Comparison of ENCODE assay signal across 17 cellular contexts in the genomic region with DNA sequence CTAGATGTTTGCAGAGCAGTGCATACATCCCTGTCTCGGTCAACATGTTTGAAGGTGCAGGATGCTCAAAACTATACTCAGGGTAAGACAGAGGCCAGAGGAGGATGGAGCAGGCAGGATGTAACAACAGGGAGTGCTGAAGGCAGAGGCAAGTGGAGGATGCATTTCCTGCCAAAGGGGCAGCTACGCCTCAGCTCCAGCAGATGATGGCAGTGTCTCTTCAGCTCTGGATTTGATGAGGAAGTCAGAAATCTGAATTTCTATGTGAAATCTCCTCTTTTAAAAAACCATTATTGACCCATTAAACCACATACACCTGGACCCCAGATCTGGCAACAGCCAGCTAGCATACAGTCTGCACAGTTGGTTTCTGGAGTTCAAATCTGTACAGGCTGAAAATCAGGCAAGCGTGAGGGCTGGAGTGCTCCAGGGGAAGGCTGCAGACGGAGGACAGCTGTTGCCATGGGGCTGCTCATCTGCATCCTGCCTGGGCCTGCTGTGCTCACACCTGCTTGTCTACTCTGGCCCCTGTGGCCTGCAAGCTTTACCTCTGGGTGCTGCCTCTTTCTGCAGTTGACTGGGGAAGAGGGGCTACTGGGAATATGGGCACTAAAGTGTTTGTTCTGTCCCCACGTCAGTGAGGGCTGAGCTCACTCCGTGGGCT.
DNase-seq lines count a peak whose midpoint lies in the region; FAIRE-seq and TF ChIP-seq lines count a peak whose summit lies in the region.
"Had no signal": no experiment of that assay in that cellular context is flagged by ENCODE, and none has a peak within 500 bp of the region (broad histone marks: within the 10 kb centered on the region; RNA-seq: fewer than 3 reads in every experiment).

No MANE protein-coding gene starts in this region.

- FAIRE-seq in H1 (lab: Jason Lieb, UNC): no peak
- FAIRE-seq: A549, HepG2 had no signal

- H3K56ac ChIP-seq in H1 (replicated peaks; ENCODE audit: insufficient read length, low read depth, low read length): no peak overlapping the region

- H3K27me3 ChIP-seq in H1 (replicated peaks in 1 of 4; ENCODE audit: control insufficient read depth in 3 of 4, extremely low read depth in 1 of 4, insufficient read depth in 3 of 4, low read length in 3 of 4): no peaks in the 10 kb centered on the region; a peak in 1 of 7 replicates
- no peaks in the 10 kb centered on the region for H3K27me3 ChIP-seq in sigmoid colon
- no peaks in the 10 kb centered on the region for H3K27me3 ChIP-seq in smooth muscle cell (ENCODE audit: low read depth)
- H3K27me3 ChIP-seq: MG63 had no signal

- no peak overlapping the region for H2AFZ ChIP-seq in H1 (ENCODE audit: low read length)
- H2AFZ ChIP-seq in smooth muscle cell (ENCODE audit: low read depth): no peak overlapping the region

- H4K91ac ChIP-seq in H1 (replicated peaks; ENCODE audit: insufficient read length, low read length): no peak overlapping the region

- H2BK15ac ChIP-seq in H1 (ENCODE audit: low read length): no peak overlapping the region

- no peak overlapping the region for H3K14ac ChIP-seq in H1 (ENCODE audit: insufficient read length)

- H3K4me3 ChIP-seq in H1 (ENCODE audit: extremely low read depth in 1 of 4, insufficient read depth in 2 of 4, low read depth in 3 of 4, low read length in 4 of 4) (no peak overlapping the region), sigmoid colon (no peak overlapping the region), smooth muscle cell (no peak overlapping the region)
- H3K4me3 ChIP-seq: A549, MG63 had no signal

- peak; percentile 61 to 64 for TF ChIP-seq RAD21 in H1 (IDR thresholded peaks at IDR 0.05 in 1 of 2, conservative IDR thresholded peaks at IDR 0.05 in 1 of 2; ENCODE audit: low read depth in 2 of 2, low read length in 2 of 2)

- peak; percentile 3 for DNase-seq in NCI-H1694 treated with DMSO at 0.1 percent for 48 hours (lab: John Stamatoyannopoulos, UW)
- DNase-seq in NCI-H1694 (lab: John Stamatoyannopoulos, UW): no peak
- DNase-seq in NCI-H345 treated with DMSO at 0.1 percent for 48 hours (lab: John Stamatoyannopoulos, UW; ENCODE audit: unreplicated experiment): peak; percentile 35
- DNase-seq in H1 (ENCODE audit: low read depth in 1 of 2, low spot score in 2 of 2): peak in 1 of 2 experiments; percentile 46
- peak; percentile 62 for DNase-seq in sigmoid colon
- DNase-seq in cerebellum (ENCODE audit: low spot score): no peak
- no peak for DNase-seq in smooth muscle cell (lab: John Stamatoyannopoulos, UW; ENCODE audit: unreplicated experiment)
- no peak for DNase-seq in NCI-H1436 treated with DMSO at 0.1 percent for 48 hours (lab: John Stamatoyannopoulos, UW)
- DNase-seq: activated CD8-positive, alpha-beta T cell treated with anti-CD3 and anti-CD28 coated beads for 36 hours; activated naive CD8-positive, alpha-beta T cell treated with anti-CD3 and anti-CD28 coated beads, Interleukin-2, amount 10 ng/mL, durations not matched to agents 7 days and 5 days; activated T-cell treated with anti-CD3 and anti-CD28 coated beads, Interleukin-2, amount 50 U/mL, for 72 hours; DMS79 treated with DMSO at 0.1 percent for 48 hours; stimulated activated CD4-positive, alpha-beta T cell treated with anti-CD3 and anti-CD28 coated beads, Interleukin-15, amount 100 ng/mL, for 24 hours had no signal

- TF ChIP-seq EP300 in H1 (IDR thresholded peaks at IDR 0.05; ENCODE audit: borderline replicate concordance in 1 of 2, low read depth in 2 of 2, low read length in 2 of 2) (no peak), sigmoid colon (IDR thresholded peaks at IDR 0.05) (no peak)

- H4K20me1 ChIP-seq in H1 (replicated peaks in 1 of 2; ENCODE audit: control insufficient read depth in 1 of 2, insufficient read depth in 2 of 2, low read length in 2 of 2) (no peaks in the 10 kb centered on the region), smooth muscle cell (ENCODE audit: low read depth) (no peaks in the 10 kb centered on the region)

- no peak overlapping the region for H2BK12ac ChIP-seq in H1 (ENCODE audit: low read depth, low read length)

- H3K23me2 ChIP-seq in H1 (ENCODE audit: low read depth, low read length): no peaks in the 10 kb centered on the region

- no peak overlapping the region for H3K4me2 ChIP-seq in H1 (ENCODE audit: insufficient read depth in 1 of 2, low read depth in 2 of 2, low read length in 2 of 2)
- no peak overlapping the region for H3K4me2 ChIP-seq in smooth muscle cell
- H3K4me2 ChIP-seq: A549 had no signal

- TF ChIP-seq CTCF in H1 (IDR thresholded peaks at IDR 0.05; ENCODE audit: control extremely low read depth in 1 of 3, insufficient read depth in 1 of 3, low read depth in 1 of 3, low read length in 3 of 3) (peak in 2 of 3 experiments; percentile 50 to 54; a peak in 2 of 4 replicates), sigmoid colon (IDR thresholded peaks at IDR 0.05) (no peak), smooth muscle cell (IDR thresholded peaks at IDR 0.05; ENCODE audit: borderline replicate concordance, insufficient read depth, poor library complexity, severe bottlenecking) (no peak)

- no peak overlapping the region for H3K23ac ChIP-seq in H1 (ENCODE audit: insufficient read length)

- intact Hi-C loops in sigmoid colon (cut with DNase I): no loop called here

- H2BK5ac ChIP-seq in H1 (ENCODE audit: low read depth, low read length): no peak overlapping the region

- no peak overlapping the region for H2BK120ac ChIP-seq in H1 (replicated peaks; ENCODE audit: low read depth, low read length)

- H2BK20ac ChIP-seq in H1 (ENCODE audit: low read length): no peak overlapping the region

- 78% methylated on average over 6 of the region's 6 CpGs; no CpG with 5 or more reads in 1 of the 2 experiments for whole genome bisulfite sequencing in H1 (ENCODE audit: extremely low coverage in 1 of 2, insufficient coverage in 1 of 2, insufficient read length in 1 of 2, insufficient replicate concordance in 2 of 2, low coverage in 1 of 2, low lambda C conversion rate in 2 of 2, missing lambda C conversion rate in 1 of 2), 2 experiments
- 77% methylated on average over 6 of the region's 6 CpGs for WGBS in sigmoid colon, 2 donors
- WGBS in smooth muscle cell (ENCODE audit: low lambda C conversion rate): 73% methylated on average over 6 of the region's 6 CpGs

- no peak overlapping the region for H2AK5ac ChIP-seq in H1 (ENCODE audit: low read depth, low read length)

- TF ChIP-seq POLR2A in H1 (IDR thresholded peaks at IDR 0.05; ENCODE audit: control extremely low read depth in 1 of 2, low read depth in 2 of 2, low read length in 2 of 2) (no peak), sigmoid colon (IDR thresholded peaks at IDR 0.05) (no peak)

- no peak overlapping the region for H4K5ac ChIP-seq in H1 (ENCODE audit: insufficient read length, low read depth, low read length)

- no peak overlapping the region for H4K8ac ChIP-seq in H1 (ENCODE audit: extremely low read depth, insufficient read depth, low read length)

- H3K79me2 ChIP-seq in H1 (ENCODE audit: control insufficient read depth in 1 of 2, insufficient read depth in 2 of 2, low read length in 2 of 2): no peaks in the 10 kb centered on the region
- no peaks in the 10 kb centered on the region for H3K79me2 ChIP-seq in smooth muscle cell (ENCODE audit: low read depth)

- H3K9me3 ChIP-seq in H1 (ENCODE audit: insufficient read depth in 2 of 2, low read depth in 1 of 2, low read length in 1 of 2) (no peaks in the 10 kb centered on the region), sigmoid colon (no peaks in the 10 kb centered on the region), smooth muscle cell (replicated peaks; ENCODE audit: low read depth) (no peaks in the 10 kb centered on the region)
- H3K9me3 ChIP-seq: A549, MG63 had no signal

- H3K9ac ChIP-seq in H1 (replicated peaks in 1 of 4; ENCODE audit: extremely low read depth in 1 of 4, low read depth in 3 of 4, low read length in 3 of 4): no peak overlapping the region; a peak in 1 of 7 replicates
- no peak overlapping the region for H3K9ac ChIP-seq in smooth muscle cell (ENCODE audit: low read depth)

- no peak overlapping the region for H3K4ac ChIP-seq in H1 (replicated peaks; ENCODE audit: insufficient read length, low read depth, low read length)

- no peaks in the 10 kb centered on the region for H3F3A ChIP-seq in smooth muscle cell (ENCODE audit: low read depth)

- no peaks in the 10 kb centered on the region for H3K79me1 ChIP-seq in H1 (ENCODE audit: low read depth, low read length)

- H3K36me3 ChIP-seq in H1 (ENCODE audit: control insufficient read depth in 2 of 4, insufficient read depth in 4 of 4, low read length in 3 of 4): no peaks in the 10 kb centered on the region
- H3K36me3 ChIP-seq in sigmoid colon: no peaks in the 10 kb centered on the region
- H3K36me3 ChIP-seq in smooth muscle cell (ENCODE audit: low read depth): no peaks in the 10 kb centered on the region
- H3K36me3 ChIP-seq: MG63 had no signal

- no peak overlapping the region for H3K27ac ChIP-seq in H1 (ENCODE audit: low read depth, low read length)
- H3K27ac ChIP-seq in sigmoid colon: no peak overlapping the region
- H3K27ac ChIP-seq in smooth muscle cell (ENCODE audit: low read depth): no peak overlapping the region
- H3K27ac ChIP-seq: A549, C4-2B had no signal

- POLR2A ChIA-PET in H1 (lab: Charles Lee; ENCODE audit: partially characterized antibody): no interaction called here

- no peak overlapping the region for H3K18ac ChIP-seq in H1 (ENCODE audit: extremely low read depth, low read length)

- H3K4me1 ChIP-seq in H1 (replicated peaks in 1 of 4; ENCODE audit: control insufficient read depth in 3 of 4, insufficient read depth in 4 of 4, low read length in 3 of 4): peaks cover 0 to 4% (median 0%) of the 10 kb centered on the region in 4 experiments; a peak in 2 of 7 replicates
- H3K4me1 ChIP-seq in sigmoid colon: no peaks in the 10 kb centered on the region
- no peaks in the 10 kb centered on the region for H3K4me1 ChIP-seq in smooth muscle cell (ENCODE audit: low read depth)
- H3K4me1 ChIP-seq: A549 had no signal

- CTCF ChIA-PET in H1 (lab: Charles Lee; ENCODE audit: partially characterized antibody): interaction anchor here (1.0 to 1.9 kb wide), 5 partner anchors 73 to 473 kb away, joined by 3 to 6 read pairs (median 3); no protein-coding TSS in a partner anchor

TF ChIP-seq in H1, 55 proteins besides CTCF, POLR2A, EP300 and RAD21:
- TF ChIP-seq JUND (IDR thresholded peaks at IDR 0.05; ENCODE audit: low read length) (no peak), TCF12 (IDR thresholded peaks at IDR 0.05; ENCODE audit: low read depth, low read length) (0 out of 2 replicates have a peak, but pooled peaks have one; percentile 18)

Comparison
In these comparisons a context has a peak if more than half of its experiments do, and no peak if none do; other contexts are left out.
1. DNase-seq: peak in NCI-H1694 treated with DMSO at 0.1 percent for 48 hours (single experiment), NCI-H345 treated with DMSO at 0.1 percent for 48 hours (single experiment) and sigmoid colon (single experiment); none in NCI-H1694 (single experiment), cerebellum (single experiment), smooth muscle cell (single experiment) and NCI-H1436 treated with DMSO at 0.1 percent for 48 hours (single experiment).
2. CTCF ChIP-seq: peak in H1 (2 of 3); none in sigmoid colon (0 of 4) and smooth muscle cell (single experiment).